30 cellular contexts compared by ENCODE assay signal in the genomic region with DNA sequence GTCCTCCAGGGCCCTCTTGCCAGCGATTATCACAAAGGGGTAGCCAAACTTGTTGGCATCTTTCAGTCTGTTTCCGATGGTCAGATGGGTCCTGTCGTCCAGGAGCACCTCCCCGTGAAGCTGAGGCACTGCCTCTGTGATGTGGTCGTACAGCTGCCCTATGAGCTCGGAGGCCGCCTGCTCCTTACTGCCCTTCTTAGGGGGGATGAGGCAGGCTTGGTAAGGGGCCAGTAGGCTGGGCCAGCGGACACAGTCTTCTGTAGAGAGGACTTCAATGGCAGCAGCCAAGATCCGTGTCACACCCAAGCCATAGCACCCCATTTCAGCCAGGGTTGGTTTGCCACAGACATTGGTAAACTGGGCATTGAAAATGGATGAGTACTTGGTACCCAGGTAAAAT. TPM values are rescaled to one million over a fixed set of nuclear protein-coding genes. Genes with fewer than 3 reads are reported as not detected.
DNase-seq lines count a peak whose midpoint lies in the region; ATAC-seq and TF ChIP-seq lines count a peak whose summit lies in the region.
"Had no signal": no experiment of that assay in that cellular context is flagged by ENCODE, and none has a peak within 500 bp of the region (broad histone marks: within the 10 kb centered on the region; RNA-seq: fewer than 3 reads in every experiment).

No MANE protein-coding gene starts in this region.

- H3K4me2 ChIP-seq in mammary epithelial cell (ENCODE audit: insufficient read depth, low read depth, low read length) (no peak overlapping the region), osteoblast (ENCODE audit: insufficient read depth, low read length) (no peak overlapping the region)
- H3K4me2 ChIP-seq: A549; BLaER1 treated with 17β-estradiol and CSF1 and Interleukin-3, amounts not matched to agents 10 nM and 100 nM had no signal

- no peak overlapping the region for H3K27ac ChIP-seq in mammary epithelial cell (ENCODE audit: insufficient read depth, low read depth, low read length)
- H3K27ac ChIP-seq in breast epithelium = no peak overlapping the region
- peak overlapping the region; percentile 87; the same call in 1 of the 2 replicates for H3K27ac ChIP-seq in VCaP
- no peak overlapping the region for H3K27ac ChIP-seq in osteoblast (ENCODE audit: low read depth, low read length)
- H3K27ac ChIP-seq in spleen = no peak overlapping the region
- H3K27ac ChIP-seq: 22Rv1; A549; BLaER1 treated with 17β-estradiol and CSF1 and Interleukin-3, amounts not matched to agents 10 nM and 100 nM; C4-2B had no signal

- 94% methylated on average over 8 of the region's 9 CpGs for WGBS in mammary epithelial cell (ENCODE audit: low coverage, missing lambda C conversion rate)
- WGBS in spleen, 5 donors = 93 to 97% (median 95%) methylated on average over 6 to 9 of the region's 9 CpGs

- no peaks in the 10 kb centered on the region for H3K36me3 ChIP-seq in mammary epithelial cell (ENCODE audit: insufficient read depth, low read length)
- H3K36me3 ChIP-seq in breast epithelium = no peaks in the 10 kb centered on the region
- peaks cover 11% of the 10 kb centered on the region for H3K36me3 ChIP-seq in osteoblast (ENCODE audit: insufficient read depth, low read length)
- H3K36me3 ChIP-seq in spleen = peaks cover 0 to 47% (median 19%) of the 10 kb centered on the region in 6 donors

- no peak overlapping the region for H3K27ac Mint-ChIP-seq in activated T-helper 1 cell treated with anti-CD3 and anti-CD28 coated beads, Interleukin-12 subunit alpha, Interleukin-12 subunit beta, Interleukin-2, Interleukin-4 antibody, amounts not matched to agents 30 ng/mL and 10 ng/mL and 1 ng/mL, durations not matched to agents 14 hours and 24 hours and 36 hours
- H3K27ac Mint-ChIP-seq: B cell; CD4-positive, alpha-beta T cell; CD8-positive, alpha-beta T cell had no signal

- no peak overlapping the region for H3K9ac ChIP-seq in mammary epithelial cell (ENCODE audit: insufficient read depth, low read length)
- H3K9ac ChIP-seq: BLaER1 treated with 17β-estradiol and CSF1 and Interleukin-3, amounts not matched to agents 10 nM and 100 nM had no signal

- H3K9me3 ChIP-seq in mammary epithelial cell (replicated peaks; ENCODE audit: insufficient read depth, low read length) = no peaks in the 10 kb centered on the region
- no peaks in the 10 kb centered on the region for H3K9me3 ChIP-seq in breast epithelium
- H3K9me3 ChIP-seq in osteoblast (ENCODE audit: low read depth, low read length) = no peaks in the 10 kb centered on the region
- no peaks in the 10 kb centered on the region for H3K9me3 ChIP-seq in spleen
- H3K9me3 ChIP-seq: A549; BLaER1 treated with 17β-estradiol and CSF1 and Interleukin-3, amounts not matched to agents 10 nM and 100 nM; Caco-2 had no signal

- DNase-seq in mammary epithelial cell (no peak), breast epithelium (ENCODE audit: low spot score in 2 of 2) (no peak), osteoblast (ENCODE audit: insufficient read length, low spot score, missing footprints) (peak; percentile 57), spleen (peak; percentile 64), NCI-H2196 (lab: John Stamatoyannopoulos, UW; ENCODE audit: unreplicated experiment) (no peak)
- DNase-seq in activated T-helper 1 cell treated with anti-CD3 and anti-CD28 coated beads, Interleukin-12 subunit alpha, Interleukin-12 subunit beta, Interleukin-2, Interleukin-4 antibody, amounts not matched to agents 30 ng/mL and 10 ng/mL and 1 ng/mL, durations not matched to agents 14 hours and 24 hours and 36 hours (ENCODE audit: low spot score) = no peak
- DNase-seq: AML-193; Caco-2; Calu3; CD4-positive, alpha-beta T cell; CD8-positive, alpha-beta T cell; DMS 273 treated with DMSO at 0.1 percent for 48 hours; DMS153; DMS53; DMS79; DND-41; EL; GDM1 had no signal

- H3K4me3 ChIP-seq in mammary epithelial cell (replicated peaks in 1 of 3; ENCODE audit: insufficient read depth in 1 of 3, low read depth in 2 of 3, low read length in 3 of 3) = no peak overlapping the region
- no peak overlapping the region for H3K4me3 ChIP-seq in breast epithelium
- no peak overlapping the region for H3K4me3 ChIP-seq in osteoblast (ENCODE audit: insufficient read depth, low read length)
- H3K4me3 ChIP-seq in spleen = no peak overlapping the region
- H3K4me3 ChIP-seq: A549; BLaER1 treated with 17β-estradiol and CSF1 and Interleukin-3, amounts not matched to agents 10 nM and 100 nM; GM12878 had no signal

- in situ Hi-C loops in mammary epithelial cell (cut with MboI; ENCODE audit: low sequenced_read_pairs in 2 of 2) = no loop called here

- H3K27me3 Mint-ChIP-seq in activated T-helper 1 cell treated with anti-CD3 and anti-CD28 coated beads, Interleukin-12 subunit alpha, Interleukin-12 subunit beta, Interleukin-2, Interleukin-4 antibody, amounts not matched to agents 30 ng/mL and 10 ng/mL and 1 ng/mL, durations not matched to agents 14 hours and 24 hours and 36 hours (ENCODE audit: insufficient read depth) = no peaks in the 10 kb centered on the region
- H3K27me3 Mint-ChIP-seq: B cell; CD4-positive, alpha-beta T cell had no signal

- TSS peak; percentile 19 for BruUV-seq in mammary epithelial cell (replicated peaks; lab: Mats Ljungman, UMichigan)

- peaks cover 12% of the 10 kb centered on the region for H3K79me2 ChIP-seq in mammary epithelial cell (ENCODE audit: insufficient read depth, low read length)
- peaks cover 10% of the 10 kb centered on the region for H3K79me2 ChIP-seq in osteoblast (ENCODE audit: insufficient read depth, low read length)

- H3K4me3 Mint-ChIP-seq in activated T-helper 1 cell treated with anti-CD3 and anti-CD28 coated beads, Interleukin-12 subunit alpha, Interleukin-12 subunit beta, Interleukin-2, Interleukin-4 antibody, amounts not matched to agents 30 ng/mL and 10 ng/mL and 1 ng/mL, durations not matched to agents 14 hours and 24 hours and 36 hours = no peak overlapping the region
- H3K4me3 Mint-ChIP-seq: B cell; CD4-positive, alpha-beta T cell; CD8-positive, alpha-beta T cell had no signal

- TF ChIP-seq CTCF in mammary epithelial cell (conservative IDR thresholded peaks at IDR 0.05 in 1 of 2, IDR thresholded peaks at IDR 0.05 in 1 of 2; ENCODE audit: extremely low read depth in 1 of 2, insufficient read depth in 1 of 2, low read depth in 1 of 2, low read length in 2 of 2) (no peak), breast epithelium (IDR thresholded peaks at IDR 0.05) (no peak), VCaP (conservative IDR thresholded peaks at IDR 0.05) (no peak), osteoblast (IDR thresholded peaks at IDR 0.05; ENCODE audit: extremely low read depth, low read depth, low read length) (no peak), spleen (IDR thresholded peaks at IDR 0.05 in 8 of 11, conservative IDR thresholded peaks at IDR 0.05 in 3 of 11) (no peak)

- H3K36me3 Mint-ChIP-seq in activated T-helper 1 cell treated with anti-CD3 and anti-CD28 coated beads, Interleukin-12 subunit alpha, Interleukin-12 subunit beta, Interleukin-2, Interleukin-4 antibody, amounts not matched to agents 30 ng/mL and 10 ng/mL and 1 ng/mL, durations not matched to agents 14 hours and 24 hours and 36 hours (ENCODE audit: low read depth) = peaks cover 9% of the 10 kb centered on the region

- H3K4me1 ChIP-seq in mammary epithelial cell (ENCODE audit: insufficient read depth, low read length) = no peaks in the 10 kb centered on the region
- no peaks in the 10 kb centered on the region for H3K4me1 ChIP-seq in breast epithelium
- no peaks in the 10 kb centered on the region for H3K4me1 ChIP-seq in osteoblast (ENCODE audit: insufficient read depth, low read length)
- peaks cover 0 to 5% (median under 1%) of the 10 kb centered on the region in 6 donors for H3K4me1 ChIP-seq in spleen
- H3K4me1 ChIP-seq: A549, Caco-2 had no signal

- intact Hi-C loops in mammary epithelial cell (cut with micrococcal nuclease) (no loop called here), breast epithelium (cut with DNase I; ENCODE audit: low total_unique reads) (no loop called here), spleen (cut with DNase I; ENCODE audit: low total_unique reads) (no loop called here)
- intact Hi-C loops in activated T-helper 1 cell treated with anti-CD3 and anti-CD28 coated beads, Interleukin-12 subunit alpha, Interleukin-12 subunit beta, Interleukin-2, Interleukin-4 antibody, amounts not matched to agents 30 ng/mL and 10 ng/mL and 1 ng/mL, durations not matched to agents 14 hours and 24 hours and 36 hours (cut with micrococcal nuclease) = no loop called here

- peaks cover 14% of the 10 kb centered on the region for H3K4me1 Mint-ChIP-seq in activated T-helper 1 cell treated with anti-CD3 and anti-CD28 coated beads, Interleukin-12 subunit alpha, Interleukin-12 subunit beta, Interleukin-2, Interleukin-4 antibody, amounts not matched to agents 30 ng/mL and 10 ng/mL and 1 ng/mL, durations not matched to agents 14 hours and 24 hours and 36 hours (ENCODE audit: low read depth)

- dilution Hi-C loops in mammary epithelial cell (cut with HindIII; ENCODE audit: low sequenced_read_pairs) = loop anchor here (5.0 kb wide), 1 partner anchor 39 kb away; no protein-coding TSS in a partner anchor

- no peaks in the 10 kb centered on the region for H3K9me3 Mint-ChIP-seq in activated T-helper 1 cell treated with anti-CD3 and anti-CD28 coated beads, Interleukin-12 subunit alpha, Interleukin-12 subunit beta, Interleukin-2, Interleukin-4 antibody, amounts not matched to agents 30 ng/mL and 10 ng/mL and 1 ng/mL, durations not matched to agents 14 hours and 24 hours and 36 hours
- H3K9me3 Mint-ChIP-seq: CD4-positive, alpha-beta T cell; CD8-positive, alpha-beta T cell had no signal

- CTCF ChIA-PET in mammary epithelial cell (lab: Charles Lee; ENCODE audit: low non-redundant PET) = no interaction called here

- H4K20me1 ChIP-seq in mammary epithelial cell (ENCODE audit: insufficient read depth, low read length) (no peaks in the 10 kb centered on the region), osteoblast (ENCODE audit: insufficient read depth, low read length) (peaks cover 2% of the 10 kb centered on the region)

- no peak for ATAC-seq in GM21529 (IDR thresholded peaks at IDR 0.05; ENCODE audit: unreplicated experiment)
- ATAC-seq: A549; CD8-positive, alpha-beta T cell; GM12878 had no signal

- H2AFZ ChIP-seq in mammary epithelial cell (ENCODE audit: low read depth, low read length) (no peak overlapping the region), osteoblast (ENCODE audit: low read length) (no peak overlapping the region)

- no peak for TF ChIP-seq POLR2A in breast epithelium (IDR thresholded peaks at IDR 0.05)
- no peak for TF ChIP-seq POLR2A in spleen (IDR thresholded peaks at IDR 0.05)

- H3K27me3 ChIP-seq in mammary epithelial cell (ENCODE audit: insufficient read depth, low read length) (no peaks in the 10 kb centered on the region), breast epithelium (no peaks in the 10 kb centered on the region), osteoblast (ENCODE audit: insufficient read depth, low read length) (no peaks in the 10 kb centered on the region), spleen (replicated peaks in 1 of 7) (no peaks in the 10 kb centered on the region)
- H3K27me3 ChIP-seq: BLaER1 treated with 17β-estradiol and CSF1 and Interleukin-3, amounts not matched to agents 10 nM and 100 nM had no signal

RNA-seq across cellular contexts. Expression of a gene that starts 6.5 kb away (rescaled TPM):
- total RNA-seq in mammary epithelial cell (10 to 100 TPM in 1 of 2 donors, 1 to 10 TPM in 1; 4.5 to 10.3 TPM), breast epithelium (1 to 10 TPM; 2.2 to 7.8 (median 4.3) TPM), osteoblast (6.2 and 7.4 TPM in 2 replicates), spleen (1 to 10 TPM; 2.7 to 3.8 (median 3.4) TPM)
- polyA plus RNA-seq in mammary epithelial cell (3.5 TPM), spleen (1 to 10 TPM in 2 of 3 donors, under 1 TPM in 1; 0.96 to 2.1 (median 1.9) TPM)
- polyA minus RNA-seq in mammary epithelial cell = 11.1 TPM
- 5.9 and 6.7 TPM in 2 replicates for total RNA-seq in activated T-helper 1 cell treated with anti-CD3 and anti-CD28 coated beads, Interleukin-12 subunit alpha, Interleukin-12 subunit beta, Interleukin-2, Interleukin-4 antibody, amounts not matched to agents 30 ng/mL and 10 ng/mL and 1 ng/mL, durations not matched to agents 14 hours and 24 hours and 36 hours
- total RNA-seq: CD4-positive, alpha-beta T cell; CD8-positive, alpha-beta T cell had no signal

RNA-seq across cellular contexts. Expression of a gene that starts 42.2 kb away (rescaled TPM):
- total RNA-seq in mammary epithelial cell = 10 to 100 TPM; 22.7 to 29.2 TPM
- polyA plus RNA-seq in mammary epithelial cell = 28.1 TPM
- 31.8 TPM for polyA minus RNA-seq in mammary epithelial cell
- 10 to 100 TPM; 18.2 to 33.8 (median 26.9) TPM for total RNA-seq in breast epithelium
- total RNA-seq in osteoblast = 19.7 and 27.9 TPM in 2 replicates
- 10 to 100 TPM; 15.4 to 28.5 (median 17.3) TPM for total RNA-seq in spleen
- 10 to 100 TPM; 12.1 to 15.3 (median 13.3) TPM for polyA plus RNA-seq in spleen
- 43.7 TPM in 2 replicates for total RNA-seq in activated T-helper 1 cell treated with anti-CD3 and anti-CD28 coated beads, Interleukin-12 subunit alpha, Interleukin-12 subunit beta, Interleukin-2, Interleukin-4 antibody, amounts not matched to agents 30 ng/mL and 10 ng/mL and 1 ng/mL, durations not matched to agents 14 hours and 24 hours and 36 hours

RNA-seq across cellular contexts. Expression of a gene that starts 43.3 kb away (rescaled TPM):
- total RNA-seq in mammary epithelial cell = 10 to 100 TPM in 1 of 2 donors, 1 to 10 TPM in 1; 7.9 to 13.3 TPM
- polyA plus RNA-seq in mammary epithelial cell = 7.0 TPM
- 10.0 TPM for polyA minus RNA-seq in mammary epithelial cell
- 10 to 100 TPM in 1 of 3 donors, 1 to 10 TPM in 1, under 1 TPM in 1; 0.32 to 15.8 (median 7.9) TPM for total RNA-seq in breast epithelium
- not detected in 2 replicates for total RNA-seq in osteoblast
- 1 to 10 TPM; 2.7 to 6.4 (median 3.7) TPM for total RNA-seq in spleen
- 1 to 10 TPM in 2 of 3 donors, under 1 TPM in 1; 0.73 to 1.9 (median 1.1) TPM for polyA plus RNA-seq in spleen
- total RNA-seq in activated T-helper 1 cell treated with anti-CD3 and anti-CD28 coated beads, Interleukin-12 subunit alpha, Interleukin-12 subunit beta, Interleukin-2, Interleukin-4 antibody, amounts not matched to agents 30 ng/mL and 10 ng/mL and 1 ng/mL, durations not matched to agents 14 hours and 24 hours and 36 hours = 2.2 and 2.3 TPM in 2 replicates
- total RNA-seq: A172, Daoy, G401 had no signal
- polyA plus RNA-seq: A549, BJ had no signal

Comparison
In these comparisons a context has a peak if more than half of its experiments do, and no peak if none do; other contexts are left out.
1. DNase-seq: peak in osteoblast (single experiment) and spleen (single experiment); none in mammary epithelial cell (single experiment), breast epithelium (0 of 2), activated T-helper 1 cell treated with anti-CD3 and anti-CD28 coated beads, Interleukin-12 subunit alpha, Interleukin-12 subunit beta, Interleukin-2, Interleukin-4 antibody, amounts not matched to agents 30 ng/mL and 10 ng/mL and 1 ng/mL, durations not matched to agents 14 hours and 24 hours and 36 hours (single experiment) and NCI-H2196 (single experiment).